Comparison of ENCODE assay signal across 2 cellular contexts in genomic region chr5:154811239-154811638, GRCh38.
TF ChIP-seq lines count a peak whose summit lies in the region.

No MANE protein-coding gene starts in this region.

TF ChIP-seq in GM23338, 12 proteins besides CTCF, POLR2A, EP300 and RAD21:
- no peak for TF ChIP-seq REST (IDR thresholded peaks at IDR 0.05; ENCODE audit: unreplicated experiment)
- no peak for TF ChIP-seq EZH2 (IDR thresholded peaks at IDR 0.05; ENCODE audit: low read depth, unreplicated experiment)
- no peak for TF ChIP-seq JUNB (IDR thresholded peaks at IDR 0.05; ENCODE audit: unreplicated experiment)
- no peak for TF ChIP-seq CREB1 (CRISPR knock-in tag; IDR thresholded peaks at IDR 0.05; ENCODE audit: low read depth)
- no peak for TF ChIP-seq ZNF462 (CRISPR knock-in tag; IDR thresholded peaks at IDR 0.05)
- no peak for TF ChIP-seq ZNF114 (CRISPR knock-in tag; IDR thresholded peaks at IDR 0.05)
- no peak for TF ChIP-seq POLR2AphosphoS5 (IDR thresholded peaks at IDR 0.05; ENCODE audit: low read depth)
- no peak for TF ChIP-seq EZH2phosphoT487 (IDR thresholded peaks at IDR 0.05; ENCODE audit: unreplicated experiment)
- no peak for TF ChIP-seq NANOG (IDR thresholded peaks at IDR 0.05; ENCODE audit: borderline replicate concordance)
- no peak for TF ChIP-seq ZNF331 (CRISPR knock-in tag; IDR thresholded peaks at IDR 0.05; ENCODE audit: low read depth)
- no peak for TF ChIP-seq STAT1 (IDR thresholded peaks at IDR 0.05; ENCODE audit: unreplicated experiment)
- no peak for TF ChIP-seq ETS1 (IDR thresholded peaks at IDR 0.05)

TF ChIP-seq in HepG2, 621 proteins besides CTCF, POLR2A, EP300 and RAD21:
- no peak for TF ChIP-seq ZNF569 (CRISPR knock-in tag; IDR thresholded peaks at IDR 0.05; ENCODE audit: borderline replicate concordance)
- no peak for TF ChIP-seq ZNF143 (CRISPR knock-in tag; IDR thresholded peaks at IDR 0.05)
- peak; percentile 51 for TF ChIP-seq CEBPG (CRISPR knock-in tag; IDR thresholded peaks at IDR 0.05)
- peak; percentile 63 for TF ChIP-seq CEBPB (IDR thresholded peaks at IDR 0.05; ENCODE audit: borderline replicate concordance, low read depth, low read length)
- TF ChIP-seq, protein P1, sequence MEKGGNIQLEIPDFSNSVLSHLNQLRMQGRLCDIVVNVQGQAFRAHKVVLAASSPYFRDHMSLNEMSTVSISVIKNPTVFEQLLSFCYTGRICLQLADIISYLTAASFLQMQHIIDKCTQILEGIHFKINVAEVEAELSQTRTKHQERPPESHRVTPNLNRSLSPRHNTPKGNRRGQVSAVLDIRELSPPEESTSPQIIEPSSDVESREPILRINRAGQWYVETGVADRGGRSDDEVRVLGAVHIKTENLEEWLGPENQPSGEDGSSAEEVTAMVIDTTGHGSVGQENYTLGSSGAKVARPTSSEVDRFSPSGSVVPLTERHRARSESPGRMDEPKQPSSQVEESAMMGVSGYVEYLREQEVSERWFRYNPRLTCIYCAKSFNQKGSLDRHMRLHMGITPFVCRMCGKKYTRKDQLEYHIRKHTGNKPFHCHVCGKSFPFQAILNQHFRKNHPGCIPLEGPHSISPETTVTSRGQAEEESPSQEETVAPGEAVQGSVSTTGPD (CRISPR knock-in tag; IDR thresholded peaks at IDR 0.05), result no peak
- TF ChIP-seq ZNF282 (IDR thresholded peaks at IDR 0.05; ENCODE audit: partially characterized antibody), result no peak
- 0 out of 2 replicates have a peak, but pooled peaks have one; percentile 38 for TF ChIP-seq ZFX (CRISPR knock-in tag; IDR thresholded peaks at IDR 0.05; ENCODE audit: low read depth)
- TF ChIP-seq ZNF570 (CRISPR knock-in tag; IDR thresholded peaks at IDR 0.05; ENCODE audit: borderline replicate concordance), result no peak
- TF ChIP-seq, protein P2, sequence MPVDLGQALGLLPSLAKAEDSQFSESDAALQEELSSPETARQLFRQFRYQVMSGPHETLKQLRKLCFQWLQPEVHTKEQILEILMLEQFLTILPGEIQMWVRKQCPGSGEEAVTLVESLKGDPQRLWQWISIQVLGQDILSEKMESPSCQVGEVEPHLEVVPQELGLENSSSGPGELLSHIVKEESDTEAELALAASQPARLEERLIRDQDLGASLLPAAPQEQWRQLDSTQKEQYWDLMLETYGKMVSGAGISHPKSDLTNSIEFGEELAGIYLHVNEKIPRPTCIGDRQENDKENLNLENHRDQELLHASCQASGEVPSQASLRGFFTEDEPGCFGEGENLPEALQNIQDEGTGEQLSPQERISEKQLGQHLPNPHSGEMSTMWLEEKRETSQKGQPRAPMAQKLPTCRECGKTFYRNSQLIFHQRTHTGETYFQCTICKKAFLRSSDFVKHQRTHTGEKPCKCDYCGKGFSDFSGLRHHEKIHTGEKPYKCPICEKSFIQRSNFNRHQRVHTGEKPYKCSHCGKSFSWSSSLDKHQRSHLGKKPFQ (CRISPR knock-in tag; IDR thresholded peaks at IDR 0.05; ENCODE audit: insufficient replicate concordance), result no peak
- TF ChIP-seq ATF1 (CRISPR knock-in tag; IDR thresholded peaks at IDR 0.05), result no peak
- no peak for TF ChIP-seq ZNF546 (CRISPR knock-in tag; conservative IDR thresholded peaks at IDR 0.05)
